ENCODE assay signal across 8 cellular contexts in the genomic region with DNA sequence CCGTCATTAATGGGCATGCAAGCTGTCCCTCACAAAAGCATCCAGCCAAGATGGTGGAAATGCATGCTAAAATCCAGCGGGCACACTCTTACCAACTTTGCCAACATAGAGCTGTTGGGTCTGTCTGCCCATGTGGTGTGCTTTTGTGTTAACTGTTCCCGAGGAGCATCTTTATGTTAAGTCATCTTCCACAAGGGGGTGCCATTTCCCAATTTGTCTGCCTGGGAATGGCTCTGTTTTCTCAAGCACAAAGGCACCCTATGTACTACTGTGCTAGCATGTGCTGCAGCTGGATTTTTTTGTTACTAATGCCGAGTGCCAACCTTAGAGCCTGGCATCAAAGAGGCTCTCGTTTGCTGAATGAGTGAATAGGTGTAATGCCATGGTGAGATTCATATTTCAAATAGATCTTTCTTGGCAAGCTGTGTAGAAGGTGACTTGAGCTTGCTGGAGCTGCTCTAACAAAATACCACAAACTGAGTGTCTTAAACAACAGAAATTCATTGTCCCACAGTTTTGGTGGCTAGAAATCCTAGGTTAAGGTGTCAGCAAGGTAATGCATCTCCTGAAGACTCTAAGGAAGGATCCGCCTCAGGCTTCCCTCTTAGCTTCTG.
DNase-seq lines count a peak whose midpoint lies in the region; ATAC-seq lines count a peak whose summit lies in the region.

No MANE protein-coding gene starts in this region.

- no peaks in the 10 kb centered on the region for H3K9me3 Mint-ChIP-seq in activated naive CD4-positive, alpha-beta T cell treated with anti-CD3 and anti-CD28 coated beads, Interleukin-2, amount 10 ng/mL, durations not matched to agents 7 days and 5 days

- no peak overlapping the region for H3K27ac Mint-ChIP-seq in activated naive CD4-positive, alpha-beta T cell treated with anti-CD3 and anti-CD28 coated beads, Interleukin-2, amount 10 ng/mL, durations not matched to agents 7 days and 5 days

- H3K27me3 Mint-ChIP-seq in activated naive CD4-positive, alpha-beta T cell treated with anti-CD3 and anti-CD28 coated beads, Interleukin-2, amount 10 ng/mL, durations not matched to agents 7 days and 5 days = no peaks in the 10 kb centered on the region

- intact Hi-C loops in left ventricle myocardium superior (cut with micrococcal nuclease) (no loop called here), sciatic nerve (cut with DNase I) (no loop called here), posterior vena cava (cut with DNase I) (no loop called here)

- H3K4me3 Mint-ChIP-seq in activated naive CD4-positive, alpha-beta T cell treated with anti-CD3 and anti-CD28 coated beads, Interleukin-2, amount 10 ng/mL, durations not matched to agents 7 days and 5 days = no peak overlapping the region

- DNase-seq in GF-D8 (lab: John Stamatoyannopoulos, UW) (peak; percentile 2), NCI-H510A treated with DMSO at 0.1 percent for 48 hours (lab: John Stamatoyannopoulos, UW) (peak; percentile 91), left ventricle myocardium superior (no peak), sciatic nerve (ENCODE audit: low spot score) (peak; percentile 56), posterior vena cava (ENCODE audit: low spot score) (no peak)
- DNase-seq in activated naive CD4-positive, alpha-beta T cell treated with anti-CD3 and anti-CD28 coated beads, Interleukin-2, amount 10 ng/mL, durations not matched to agents 7 days and 5 days = peak; percentile 49

- H3K4me1 Mint-ChIP-seq in activated naive CD4-positive, alpha-beta T cell treated with anti-CD3 and anti-CD28 coated beads, Interleukin-2, amount 10 ng/mL, durations not matched to agents 7 days and 5 days = no peaks in the 10 kb centered on the region

- H3K36me3 Mint-ChIP-seq in activated naive CD4-positive, alpha-beta T cell treated with anti-CD3 and anti-CD28 coated beads, Interleukin-2, amount 10 ng/mL, durations not matched to agents 7 days and 5 days = no peaks in the 10 kb centered on the region

- CTCF ChIA-PET in activated naive CD4-positive, alpha-beta T cell treated with anti-CD3 and anti-CD28 coated beads, Interleukin-2, amount 10 ng/mL, durations not matched to agents 7 days and 5 days (lab: Charles Lee) = interaction anchor here (0.6 to 1.3 kb wide), 4 partner anchors 37 to 1384 kb away, joined by 3 read pairs; no protein-coding TSS in a partner anchor

- ATAC-seq in GM21360 (IDR thresholded peaks at IDR 0.05; ENCODE audit: unreplicated experiment) = peak; percentile 94
- peak; percentile 95 for ATAC-seq in HG03469 (IDR thresholded peaks at IDR 0.05; ENCODE audit: unreplicated experiment)
- ATAC-seq in left ventricle myocardium superior = peak; percentile 55
- ATAC-seq in sciatic nerve = peak; percentile 75

Comparison
In these comparisons a context has a peak if more than half of its experiments do, and no peak if none do; other contexts are left out.
1. DNase-seq: peak in GF-D8 (single experiment), NCI-H510A treated with DMSO at 0.1 percent for 48 hours (single experiment), activated naive CD4-positive, alpha-beta T cell treated with anti-CD3 and anti-CD28 coated beads, Interleukin-2, amount 10 ng/mL, durations not matched to agents 7 days and 5 days (single experiment) and sciatic nerve (single experiment); none in left ventricle myocardium superior (single experiment) and posterior vena cava (single experiment).
2. Peak in every context shown above with its lines, with median percentiles within 50 percentile points of each other: ATAC-seq.